In genomic region chr7:90816511-90817142, GRCh38 we compare ENCODE assay signal across 9 cellular contexts.
DNase-seq lines count a peak whose midpoint lies in the region; ATAC-seq, FAIRE-seq and TF ChIP-seq lines count a peak whose summit lies in the region.
"Had no signal": no experiment of that assay in that cellular context is flagged by ENCODE, and none has a peak within 500 bp of the region (broad histone marks: within the 10 kb centered on the region; RNA-seq: fewer than 3 reads in every experiment).

No MANE protein-coding gene starts in this region.

- no peaks in the 10 kb centered on the region for H3K9me3 Mint-ChIP-seq in osteocyte (ENCODE audit: unreplicated experiment)
- peaks cover 4% of the 10 kb centered on the region for H3K9me3 Mint-ChIP-seq in activated naive CD4-positive, alpha-beta T cell treated with anti-CD3 and anti-CD28 coated beads, Interleukin-2, amount 10 ng/mL, durations not matched to agents 7 days and 5 days

- no peak for FAIRE-seq in HTR-8/SVneo (lab: Jason Lieb, UNC)
- FAIRE-seq: TTC549 had no signal

- H3K27ac Mint-ChIP-seq in osteocyte (ENCODE audit: unreplicated experiment), result peak overlapping the region; percentile 90
- H3K27ac Mint-ChIP-seq in activated naive CD4-positive, alpha-beta T cell treated with anti-CD3 and anti-CD28 coated beads, Interleukin-2, amount 10 ng/mL, durations not matched to agents 7 days and 5 days, result no peak overlapping the region

- CTCF ChIA-PET in activated naive CD4-positive, alpha-beta T cell treated with anti-CD3 and anti-CD28 coated beads, Interleukin-2, amount 10 ng/mL, durations not matched to agents 7 days and 5 days (lab: Charles Lee), result no interaction called here

- peaks cover 13% of the 10 kb centered on the region for H3K36me3 Mint-ChIP-seq in osteocyte (ENCODE audit: unreplicated experiment)
- no peaks in the 10 kb centered on the region for H3K36me3 Mint-ChIP-seq in activated naive CD4-positive, alpha-beta T cell treated with anti-CD3 and anti-CD28 coated beads, Interleukin-2, amount 10 ng/mL, durations not matched to agents 7 days and 5 days

- in situ Hi-C loops in GM13976 (cut with MboI; ENCODE audit: low sequenced_read_pairs, unreplicated experiment), result no loop called here

- H3K4me1 Mint-ChIP-seq in osteocyte (ENCODE audit: unreplicated experiment), result peaks cover 51% of the 10 kb centered on the region
- no peaks in the 10 kb centered on the region for H3K4me1 Mint-ChIP-seq in activated naive CD4-positive, alpha-beta T cell treated with anti-CD3 and anti-CD28 coated beads, Interleukin-2, amount 10 ng/mL, durations not matched to agents 7 days and 5 days

- DNase-seq in GM13976 (ENCODE audit: low spot score), result peak; percentile 59
- peak; percentile 54 for DNase-seq in HTR-8/SVneo (ENCODE audit: insufficient read length, low spot score)
- DNase-seq in brain pericyte (ENCODE audit: low read depth, low spot score), result peak; percentile 40
- no peak for DNase-seq in osteocyte (ENCODE audit: extremely low spot score, unreplicated experiment)
- no peak for DNase-seq in activated naive CD4-positive, alpha-beta T cell treated with anti-CD3 and anti-CD28 coated beads, Interleukin-2, amount 10 ng/mL, durations not matched to agents 7 days and 5 days
- no peak for DNase-seq in Ammon's horn (ENCODE audit: low spot score)
- DNase-seq in GOT3 (lab: John Stamatoyannopoulos, UW), result no peak

- TF ChIP-seq CTCF in GM13976 (IDR thresholded peaks at IDR 0.05; ENCODE audit: borderline replicate concordance, control extremely low read depth, extremely low read depth, insufficient read depth, missing control alignments) (no peak), osteocyte (IDR thresholded peaks at IDR 0.05) (no peak)

- H3K4me3 Mint-ChIP-seq in osteocyte (ENCODE audit: unreplicated experiment), result no peak overlapping the region
- no peak overlapping the region for H3K4me3 Mint-ChIP-seq in activated naive CD4-positive, alpha-beta T cell treated with anti-CD3 and anti-CD28 coated beads, Interleukin-2, amount 10 ng/mL, durations not matched to agents 7 days and 5 days

- H3K27me3 Mint-ChIP-seq in osteocyte (ENCODE audit: unreplicated experiment), result no peaks in the 10 kb centered on the region
- no peaks in the 10 kb centered on the region for H3K27me3 Mint-ChIP-seq in activated naive CD4-positive, alpha-beta T cell treated with anti-CD3 and anti-CD28 coated beads, Interleukin-2, amount 10 ng/mL, durations not matched to agents 7 days and 5 days

- peak; percentile 100 for ATAC-seq in GM21786 (IDR thresholded peaks at IDR 0.05; ENCODE audit: unreplicated experiment)

Comparison
In these comparisons a context has a peak if more than half of its experiments do, and no peak if none do; other contexts are left out.
1. DNase-seq: peak in GM13976 (single experiment), HTR-8/SVneo (single experiment) and brain pericyte (single experiment); none in osteocyte (single experiment), activated naive CD4-positive, alpha-beta T cell treated with anti-CD3 and anti-CD28 coated beads, Interleukin-2, amount 10 ng/mL, durations not matched to agents 7 days and 5 days (single experiment), Ammon's horn (single experiment) and GOT3 (single experiment).